ENCODE assay signal across 14 cellular contexts in genomic region chrX:39758791-39759525, GRCh38.
DNase-seq lines count a peak whose midpoint lies in the region; ATAC-seq, FAIRE-seq and TF ChIP-seq lines count a peak whose summit lies in the region.
"Had no signal": no experiment of that assay in that cellular context is flagged by ENCODE, and none has a peak within 500 bp of the region (broad histone marks: within the 10 kb centered on the region; RNA-seq: fewer than 3 reads in every experiment).

No MANE protein-coding gene starts in this region.

- H3K27me3 ChIP-seq in lower lobe of right lung (ENCODE audit: low read depth), result no peaks in the 10 kb centered on the region
- no peaks in the 10 kb centered on the region for H3K27me3 ChIP-seq in testis
- H3K27me3 ChIP-seq: neural progenitor cell had no signal

- intact Hi-C loops in lower lobe of right lung (cut with DNase I) (no loop called here), testis (cut with DNase I; ENCODE audit: low total_unique reads) (no loop called here), kidney (cut with DNase I) (no loop called here)

- TF ChIP-seq CTCF in brain (conservative IDR thresholded peaks at IDR 0.05) (no peak), lower lobe of right lung (IDR thresholded peaks at IDR 0.05) (no peak), testis (IDR thresholded peaks at IDR 0.05) (no peak), kidney (IDR thresholded peaks at IDR 0.05; ENCODE audit: borderline replicate concordance, extremely low read depth, insufficient read depth) (no peak)

- no peak for ATAC-seq in lower lobe of right lung
- no peak for ATAC-seq in activated CD8-positive, alpha-beta T cell treated with anti-CD3 and anti-CD28 coated beads, Interleukin-2, amount 10 ng/mL, durations not matched to agents 7 days and 5 days

- peak overlapping the region; percentile 46 for H3K27ac ChIP-seq in lower lobe of right lung
- H3K27ac ChIP-seq in testis, result peak overlapping the region in 1 of 2 donors; percentile 74
- H3K27ac ChIP-seq in kidney (ENCODE audit: low read depth in 2 of 2, low read length in 2 of 2), result peak overlapping the region in 1 of 2 donors; percentile 74
- H3K27ac ChIP-seq: HL-60, neural progenitor cell had no signal

- 64 to 68% methylated on average over 4 to 12 of the region's 17 CpGs for WGBS in testis, 2 donors

- FAIRE-seq in kidney (lab: Jason Lieb, UNC), result no peak

- H3K9ac ChIP-seq in kidney (ENCODE audit: low read length in 2 of 2), result no peak overlapping the region
- H3K9ac ChIP-seq: neural progenitor cell had no signal

- no peak overlapping the region for H3K4me3 Mint-ChIP-seq in brain
- H3K4me3 Mint-ChIP-seq in activated CD8-positive, alpha-beta T cell treated with anti-CD3 and anti-CD28 coated beads, Interleukin-2, amount 10 ng/mL, durations not matched to agents 7 days and 5 days, result no peak overlapping the region
- H3K4me3 Mint-ChIP-seq: neural progenitor cell had no signal

- POLR2A ChIA-PET in activated CD8-positive, alpha-beta T cell treated with anti-CD3 and anti-CD28 coated beads, Interleukin-2, amount 10 ng/mL, durations not matched to agents 7 days and 5 days (lab: Charles Lee), result no interaction called here

- H3K4me1 ChIP-seq in lower lobe of right lung, result peaks cover 5% of the 10 kb centered on the region
- peaks cover 8% of the 10 kb centered on the region for H3K4me1 ChIP-seq in testis
- peaks cover 12 to 15% of the 10 kb centered on the region in 2 donors for H3K4me1 ChIP-seq in kidney (ENCODE audit: control insufficient read depth in 1 of 2, insufficient read depth in 1 of 2, low read depth in 1 of 2, low read length in 2 of 2)

- H3K27me3 Mint-ChIP-seq in brain, result peaks cover 6% of the 10 kb centered on the region
- H3K27me3 Mint-ChIP-seq in activated CD8-positive, alpha-beta T cell treated with anti-CD3 and anti-CD28 coated beads, Interleukin-2, amount 10 ng/mL, durations not matched to agents 7 days and 5 days (ENCODE audit: low read depth), result no peaks in the 10 kb centered on the region

- no peak for TF ChIP-seq POLR2A in testis (IDR thresholded peaks at IDR 0.05)

- no peaks in the 10 kb centered on the region for H3K36me3 Mint-ChIP-seq in brain
- H3K36me3 Mint-ChIP-seq in activated CD8-positive, alpha-beta T cell treated with anti-CD3 and anti-CD28 coated beads, Interleukin-2, amount 10 ng/mL, durations not matched to agents 7 days and 5 days (ENCODE audit: low read depth), result no peaks in the 10 kb centered on the region
- H3K36me3 Mint-ChIP-seq: neural progenitor cell had no signal

- peak overlapping the region in 4 of 5 experiments; percentile 41 to 90 (median 80) for H3K27ac Mint-ChIP-seq in brain
- H3K27ac Mint-ChIP-seq in activated CD8-positive, alpha-beta T cell treated with anti-CD3 and anti-CD28 coated beads, Interleukin-2, amount 10 ng/mL, durations not matched to agents 7 days and 5 days, result no peak overlapping the region
- H3K27ac Mint-ChIP-seq: neural progenitor cell had no signal

- CTCF ChIA-PET in activated CD8-positive, alpha-beta T cell treated with anti-CD3 and anti-CD28 coated beads, Interleukin-2, amount 10 ng/mL, durations not matched to agents 7 days and 5 days (lab: Charles Lee), result no interaction called here

- no peaks in the 10 kb centered on the region for H3K36me3 ChIP-seq in lower lobe of right lung
- no peaks in the 10 kb centered on the region for H3K36me3 ChIP-seq in testis (ENCODE audit: low read depth, missing control alignments)
- H3K36me3 ChIP-seq in kidney (ENCODE audit: control insufficient read depth in 1 of 2, insufficient read depth in 2 of 2, low read length in 2 of 2), result no peaks in the 10 kb centered on the region
- H3K36me3 ChIP-seq: HAP-1, neural progenitor cell had no signal

- no peak overlapping the region for H3K4me3 ChIP-seq in lower lobe of right lung
- no peak overlapping the region for H3K4me3 ChIP-seq in testis
- no peak overlapping the region for H3K4me3 ChIP-seq in kidney (ENCODE audit: low read length in 2 of 2)
- H3K4me3 ChIP-seq: HAP-1, neural progenitor cell had no signal

- DNase-seq in NCI-H1694 (lab: John Stamatoyannopoulos, UW) (peak; percentile 42), lower lobe of right lung (no peak), testis (peak; percentile 35), kidney (no peak), NCI-H526 (lab: John Stamatoyannopoulos, UW) (no peak)
- DNase-seq in stimulated activated CD4-positive, alpha-beta T cell treated with anti-CD3 and anti-CD28 coated beads, Interleukin-12 subunit alpha, Interleukin-12 subunit beta, amount 100 ng/mL, for 4 hours, result no peak
- DNase-seq in activated CD8-positive, alpha-beta T cell treated with anti-CD3 and anti-CD28 coated beads, Interleukin-2, amount 10 ng/mL, durations not matched to agents 7 days and 5 days, result no peak
- DNase-seq: activated CD4-positive, alpha-beta T cell treated with anti-CD3 and anti-CD28 coated beads, Interleukin-2, amount 50 U/mL, for 4 hours; DMS79; NCI-H748 treated with DMSO at 0.1 percent for 48 hours had no signal

- peaks cover 0 to 18% (median 0%) of the 10 kb centered on the region in 5 experiments for H3K9me3 Mint-ChIP-seq in brain
- H3K9me3 Mint-ChIP-seq in activated CD8-positive, alpha-beta T cell treated with anti-CD3 and anti-CD28 coated beads, Interleukin-2, amount 10 ng/mL, durations not matched to agents 7 days and 5 days (ENCODE audit: insufficient read depth), result no peaks in the 10 kb centered on the region

- H3K9me3 ChIP-seq in lower lobe of right lung (no peaks in the 10 kb centered on the region), testis (no peaks in the 10 kb centered on the region), kidney (ENCODE audit: control insufficient read depth in 1 of 2, low read length in 2 of 2) (no peaks in the 10 kb centered on the region)
- H3K9me3 ChIP-seq: HAP-1 had no signal

- H3K4me1 Mint-ChIP-seq in brain, result peaks cover 78% of the 10 kb centered on the region
- peaks cover 3% of the 10 kb centered on the region for H3K4me1 Mint-ChIP-seq in activated CD8-positive, alpha-beta T cell treated with anti-CD3 and anti-CD28 coated beads, Interleukin-2, amount 10 ng/mL, durations not matched to agents 7 days and 5 days (ENCODE audit: low read depth)

Comparison
In these comparisons a context has a peak if more than half of its experiments do, and no peak if none do; other contexts are left out.
1. DNase-seq: peak in NCI-H1694 (single experiment) and testis (single experiment); none in lower lobe of right lung (single experiment), kidney (single experiment), NCI-H526 (0 of 2), stimulated activated CD4-positive, alpha-beta T cell treated with anti-CD3 and anti-CD28 coated beads, Interleukin-12 subunit alpha, Interleukin-12 subunit beta, amount 100 ng/mL, for 4 hours (single experiment) and activated CD8-positive, alpha-beta T cell treated with anti-CD3 and anti-CD28 coated beads, Interleukin-2, amount 10 ng/mL, durations not matched to agents 7 days and 5 days (single experiment).